ENCODE assay signal across 12 cellular contexts in the genomic region with DNA sequence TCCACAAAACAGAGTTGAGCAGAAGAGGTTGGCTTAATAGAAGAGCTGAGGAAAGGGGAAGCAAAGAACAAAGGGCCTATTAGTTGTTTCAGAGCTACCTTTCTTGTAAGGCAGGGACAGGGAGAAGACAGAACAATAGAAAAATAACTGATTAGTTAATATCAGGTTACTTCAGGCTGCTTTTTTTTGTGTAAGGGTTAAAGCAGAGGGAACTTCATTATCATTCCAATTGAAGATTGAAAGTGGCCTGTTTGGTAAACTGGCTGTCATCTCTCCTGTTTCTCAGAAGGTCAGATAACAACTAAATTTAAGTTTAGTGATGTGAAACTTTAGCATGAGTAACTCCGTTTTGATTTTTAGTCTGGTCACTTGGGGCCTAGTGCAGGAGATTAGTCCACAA. TPM values are rescaled to one million over a fixed set of nuclear protein-coding genes. Genes with fewer than 3 reads are reported as not detected.
A peak's percentile ranks its signal among the peaks of the same experiment; 100 is the strongest.
DNase-seq lines count a peak whose midpoint lies in the region; ATAC-seq and TF ChIP-seq lines count a peak whose summit lies in the region.
"Had no signal": no experiment of that assay in that cellular context is flagged by ENCODE, and none has a peak within 500 bp of the region (broad histone marks: within the 10 kb centered on the region; RNA-seq: fewer than 3 reads in every experiment).

No MANE protein-coding gene starts in this region.

- H4K20me1 ChIP-seq in Loucy (ENCODE audit: insufficient read depth, low read length, poor library complexity, severe bottlenecking): peaks cover 92% of the 10 kb centered on the region

- no peak overlapping the region for H2AFZ ChIP-seq in Loucy (ENCODE audit: low read length)

- H3K4me3 Mint-ChIP-seq in activated T-helper 2 cell treated with anti-CD3 and anti-CD28 coated beads, Interferon-gamma antibody, Interleukin-2, Interleukin-4, amounts not matched to agents 10 μg/mL and 5 μg/mL and 100 μg/mL, durations not matched to agents 14 hours and 24 hours and 36 hours (ENCODE audit: low read depth): no peak overlapping the region
- peak overlapping the region; percentile 6 to 85 (median 70) for H3K4me3 Mint-ChIP-seq in naive thymus-derived CD4-positive, alpha-beta T cell

- no peak for ATAC-seq in naive thymus-derived CD4-positive, alpha-beta T cell
- no peak for ATAC-seq in GM18873 (IDR thresholded peaks at IDR 0.05; ENCODE audit: low FRiP score, unreplicated experiment)
- no peak for ATAC-seq in HG02870 (IDR thresholded peaks at IDR 0.05; ENCODE audit: unreplicated experiment)

- peaks cover 100% of the 10 kb centered on the region for H3K79me2 ChIP-seq in Loucy (ENCODE audit: insufficient read depth, low read length)

- H3K9me3 Mint-ChIP-seq in activated T-helper 2 cell treated with anti-CD3 and anti-CD28 coated beads, Interferon-gamma antibody, Interleukin-2, Interleukin-4, amounts not matched to agents 10 μg/mL and 5 μg/mL and 100 μg/mL, durations not matched to agents 14 hours and 24 hours and 36 hours: no peaks in the 10 kb centered on the region
- H3K9me3 Mint-ChIP-seq in naive thymus-derived CD4-positive, alpha-beta T cell: no peaks in the 10 kb centered on the region

- peak overlapping the region; percentile 53 for H3K27ac ChIP-seq in naive thymus-derived CD4-positive, alpha-beta T cell (ENCODE audit: low read depth, low read length)
- H3K27ac ChIP-seq: lower lobe of right lung, tibial artery had no signal

- peaks cover 37% of the 10 kb centered on the region; the same call in 1 of the 2 replicates for H3K36me3 ChIP-seq in Loucy (ENCODE audit: insufficient read depth, low read length)
- H3K36me3 ChIP-seq in naive thymus-derived CD4-positive, alpha-beta T cell (ENCODE audit: control insufficient read depth in 2 of 3, insufficient read depth in 3 of 3, low read length in 3 of 3): peaks cover 0 to 28% (median under 1%) of the 10 kb centered on the region in 3 experiments

- TF ChIP-seq CTCF in GM12865 (IDR thresholded peaks at IDR 0.05; ENCODE audit: insufficient read depth, low read depth, low read length, missing control alignments): no peak
- no peak for TF ChIP-seq CTCF in Loucy (conservative IDR thresholded peaks at IDR 0.05; ENCODE audit: low read length)

- H3K4me2 ChIP-seq in Loucy (ENCODE audit: low read depth, low read length, poor library complexity, severe bottlenecking): peak overlapping the region; percentile 23

- H3K4me1 Mint-ChIP-seq in activated T-helper 2 cell treated with anti-CD3 and anti-CD28 coated beads, Interferon-gamma antibody, Interleukin-2, Interleukin-4, amounts not matched to agents 10 μg/mL and 5 μg/mL and 100 μg/mL, durations not matched to agents 14 hours and 24 hours and 36 hours (ENCODE audit: low read depth): peaks cover 58% of the 10 kb centered on the region
- H3K4me1 Mint-ChIP-seq in naive thymus-derived CD4-positive, alpha-beta T cell: peaks cover 70 to 93% (median 84%) of the 10 kb centered on the region in 7 donors

- intact Hi-C loops in activated T-helper 2 cell treated with anti-CD3 and anti-CD28 coated beads, Interferon-gamma antibody, Interleukin-2, Interleukin-4, amounts not matched to agents 10 μg/mL and 5 μg/mL and 100 μg/mL, durations not matched to agents 14 hours and 24 hours and 36 hours (cut with micrococcal nuclease): loop anchor here (2.0 kb wide), 1 partner anchor 14 kb away; no protein-coding TSS in a partner anchor
- intact Hi-C loops in naive thymus-derived CD4-positive, alpha-beta T cell (cut with micrococcal nuclease): no loop called here

- H3K9me2 ChIP-seq in Loucy (replicated peaks; ENCODE audit: low read depth, low read length): no peaks in the 10 kb centered on the region

- no peak overlapping the region for H3K9ac ChIP-seq in Loucy (ENCODE audit: low read depth, low read length, poor library complexity, severe bottlenecking)

- POLR2A ChIA-PET in naive thymus-derived CD4-positive, alpha-beta T cell (lab: Charles Lee): interaction anchor here (1.8 to 5.0 kb wide), 2 partner anchors 22 to 35 kb away, joined by 4 to 28 read pairs; partner anchors contain the start of gene CDC42

- H3K9me3 ChIP-seq in Loucy (ENCODE audit: insufficient read depth, low read depth, low read length): no peaks in the 10 kb centered on the region
- H3K9me3 ChIP-seq in naive thymus-derived CD4-positive, alpha-beta T cell (ENCODE audit: control insufficient read depth in 2 of 3, low read length in 3 of 3): no peaks in the 10 kb centered on the region
- H3K9me3 ChIP-seq: lower lobe of right lung, tibial artery had no signal

- H3K4me3 ChIP-seq in GM12865 (ENCODE audit: low read depth, low read length) (peak overlapping the region; percentile 17; the same call in 1 of the 2 replicates), Loucy (ENCODE audit: low read length, poor library complexity, severe bottlenecking) (no peak overlapping the region)
- no peak overlapping the region for H3K4me3 ChIP-seq in naive thymus-derived CD4-positive, alpha-beta T cell (ENCODE audit: low read length)
- H3K4me3 ChIP-seq: lower lobe of right lung, tibial artery had no signal

- H3K27me3 Mint-ChIP-seq in activated T-helper 2 cell treated with anti-CD3 and anti-CD28 coated beads, Interferon-gamma antibody, Interleukin-2, Interleukin-4, amounts not matched to agents 10 μg/mL and 5 μg/mL and 100 μg/mL, durations not matched to agents 14 hours and 24 hours and 36 hours (ENCODE audit: low read depth): no peaks in the 10 kb centered on the region
- H3K27me3 Mint-ChIP-seq in naive thymus-derived CD4-positive, alpha-beta T cell: no peaks in the 10 kb centered on the region

- no peaks in the 10 kb centered on the region for H3K27me3 ChIP-seq in Loucy (ENCODE audit: insufficient read depth, low read length, poor library complexity, severe bottlenecking)
- H3K27me3 ChIP-seq in naive thymus-derived CD4-positive, alpha-beta T cell (ENCODE audit: control insufficient read depth in 2 of 2, insufficient read depth in 2 of 2, low read length in 2 of 2): no peaks in the 10 kb centered on the region
- H3K27me3 ChIP-seq: tibial artery had no signal

- H3K36me3 Mint-ChIP-seq in activated T-helper 2 cell treated with anti-CD3 and anti-CD28 coated beads, Interferon-gamma antibody, Interleukin-2, Interleukin-4, amounts not matched to agents 10 μg/mL and 5 μg/mL and 100 μg/mL, durations not matched to agents 14 hours and 24 hours and 36 hours (ENCODE audit: low read depth): peaks cover 69% of the 10 kb centered on the region
- H3K36me3 Mint-ChIP-seq in naive thymus-derived CD4-positive, alpha-beta T cell: peaks cover 10 to 45% (median 38%) of the 10 kb centered on the region in 5 donors

- H3K4me1 ChIP-seq in Loucy (ENCODE audit: insufficient read depth, low read length, poor library complexity, severe bottlenecking): peaks cover 15% of the 10 kb centered on the region
- peaks cover 49 to 68% of the 10 kb centered on the region in 2 donors for H3K4me1 ChIP-seq in naive thymus-derived CD4-positive, alpha-beta T cell (ENCODE audit: control insufficient read depth in 2 of 2, insufficient read depth in 2 of 2, low read length in 2 of 2)

- peak overlapping the region; percentile 2 for H3K27ac Mint-ChIP-seq in activated T-helper 2 cell treated with anti-CD3 and anti-CD28 coated beads, Interferon-gamma antibody, Interleukin-2, Interleukin-4, amounts not matched to agents 10 μg/mL and 5 μg/mL and 100 μg/mL, durations not matched to agents 14 hours and 24 hours and 36 hours
- peak overlapping the region; percentile 9 to 88 (median 65) for H3K27ac Mint-ChIP-seq in naive thymus-derived CD4-positive, alpha-beta T cell

- CTCF ChIA-PET in naive thymus-derived CD4-positive, alpha-beta T cell (lab: Charles Lee): interaction anchor here (1.7 kb wide), 1 partner anchor 51 kb away, joined by 5 read pairs; no protein-coding TSS in a partner anchor

- no peaks in the 10 kb centered on the region for H3F3A ChIP-seq in Loucy (ENCODE audit: low read depth)

- peak; percentile 24 for DNase-seq in GM12865 (ENCODE audit: low read depth)
- DNase-seq in activated T-helper 2 cell treated with anti-CD3 and anti-CD28 coated beads, Interferon-gamma antibody, Interleukin-2, Interleukin-4, amounts not matched to agents 10 μg/mL and 5 μg/mL and 100 μg/mL, durations not matched to agents 14 hours and 24 hours and 36 hours (ENCODE audit: low spot score): no peak
- DNase-seq in naive thymus-derived CD4-positive, alpha-beta T cell: no peak
- DNase-seq in AG08395 (ENCODE audit: low spot score): no peak
- no peak for DNase-seq in SW480 (ENCODE audit: low spot score)
- DNase-seq: activated CD8-positive, alpha-beta memory T cell treated with anti-CD3 and anti-CD28 coated beads, Interleukin-2, amount 50 U/mL, for 48 hours; lower lobe of right lung; NCI-H446 treated with DMSO at 0.1 percent for 48 hours; tibial artery had no signal

RNA-seq across cellular contexts. Expression of gene CDC42, which starts 22.3 kb away (rescaled TPM):
- total RNA-seq in activated T-helper 2 cell treated with anti-CD3 and anti-CD28 coated beads, Interferon-gamma antibody, Interleukin-2, Interleukin-4, amounts not matched to agents 10 μg/mL and 5 μg/mL and 100 μg/mL, durations not matched to agents 14 hours and 24 hours and 36 hours: 342 and 350 TPM in 2 replicates
- total RNA-seq in naive thymus-derived CD4-positive, alpha-beta T cell: 100 to 1,000 TPM; 186 to 385 (median 305) TPM
- 100 to 1,000 TPM; 186 to 427 TPM for polyA plus RNA-seq in naive thymus-derived CD4-positive, alpha-beta T cell
